ENCODE assay signal across 11 cellular contexts in genomic region chrY:20576460-20576859, GRCh38. TPM values are rescaled to one million over a fixed set of nuclear protein-coding genes. Genes with fewer than 3 reads are reported as not detected.
DNase-seq lines count a peak whose midpoint lies in the region; ATAC-seq and TF ChIP-seq lines count a peak whose summit lies in the region.
"Had no signal": no experiment of that assay in that cellular context is flagged by ENCODE, and none has a peak within 500 bp of the region (broad histone marks: within the 10 kb centered on the region; RNA-seq: fewer than 3 reads in every experiment).

No MANE protein-coding gene starts in this region.

- peak overlapping the region; percentile 91 for H3K4me3 ChIP-seq in naive thymus-derived CD4-positive, alpha-beta T cell (ENCODE audit: low read length)
- peak overlapping the region in 1 of 2 donors; percentile 60 for H3K4me3 ChIP-seq in left lung
- H3K4me3 ChIP-seq: PC-9 had no signal

- peak overlapping the region in 5 of 10 donors; percentile 88 to 98 (median 93) for H3K4me3 Mint-ChIP-seq in naive thymus-derived CD4-positive, alpha-beta T cell
- H3K4me3 Mint-ChIP-seq: H9 had no signal

- no peaks in the 10 kb centered on the region for H3K9me3 ChIP-seq in naive thymus-derived CD4-positive, alpha-beta T cell (ENCODE audit: control insufficient read depth in 2 of 3, low read length in 3 of 3)
- H3K9me3 ChIP-seq in left lung = no peaks in the 10 kb centered on the region
- H3K9me3 ChIP-seq: esophagus muscularis mucosa had no signal

- H3K27me3 ChIP-seq in naive thymus-derived CD4-positive, alpha-beta T cell (ENCODE audit: control insufficient read depth in 2 of 2, insufficient read depth in 2 of 2, low read length in 2 of 2) = no peaks in the 10 kb centered on the region
- no peaks in the 10 kb centered on the region for H3K27me3 ChIP-seq in left lung
- H3K27me3 ChIP-seq: esophagus muscularis mucosa had no signal

- H3K36me3 ChIP-seq in naive thymus-derived CD4-positive, alpha-beta T cell (ENCODE audit: control insufficient read depth in 2 of 3, insufficient read depth in 3 of 3, low read length in 3 of 3) = no peaks in the 10 kb centered on the region
- no peaks in the 10 kb centered on the region for H3K36me3 ChIP-seq in left lung

- DNase-seq in EH (ENCODE audit: low read depth) = peak; percentile 18
- DNase-seq in KBM-7 = peak; percentile 55
- peak; percentile 4 for DNase-seq in cerebellar cortex (ENCODE audit: low spot score)
- peak in 2 of 9 donors; percentile 9 to 17 for DNase-seq in naive thymus-derived CD4-positive, alpha-beta T cell
- no peak for DNase-seq in left lung
- DNase-seq in NCI-H446 treated with DMSO at 0.1 percent for 48 hours (lab: John Stamatoyannopoulos, UW) = no peak
- no peak for DNase-seq in hippocampal formation (lab: John Stamatoyannopoulos, UW)
- DNase-seq: H9, PC-9 had no signal

- peaks cover 0 to 13% (median 0%) of the 10 kb centered on the region in 5 donors for H3K36me3 Mint-ChIP-seq in naive thymus-derived CD4-positive, alpha-beta T cell

- intact Hi-C loops in naive thymus-derived CD4-positive, alpha-beta T cell (cut with micrococcal nuclease) = loop anchor here (1.0 to 10.0 kb wide), 15 partner anchors 17 to 1502 kb away; partner anchors contain the start of gene KDM5D (in 1 of the 2)
- intact Hi-C loops in left lung (cut with DNase I) = no loop called here

- peaks cover 0 to 43% (median 10%) of the 10 kb centered on the region in 7 donors for H3K4me1 Mint-ChIP-seq in naive thymus-derived CD4-positive, alpha-beta T cell
- H3K4me1 Mint-ChIP-seq: H9 had no signal

- no peaks in the 10 kb centered on the region for H3K27me3 Mint-ChIP-seq in naive thymus-derived CD4-positive, alpha-beta T cell

- ATAC-seq in naive thymus-derived CD4-positive, alpha-beta T cell = no peak
- ATAC-seq in left lung = no peak
- ATAC-seq in HG02885 (IDR thresholded peaks at IDR 0.05; ENCODE audit: poor library complexity, unreplicated experiment) = no peak

- peaks cover 0 to 7% (median 0%) of the 10 kb centered on the region in 11 donors for H3K9me3 Mint-ChIP-seq in naive thymus-derived CD4-positive, alpha-beta T cell
- H3K9me3 Mint-ChIP-seq: H9 had no signal

- POLR2A ChIA-PET in naive thymus-derived CD4-positive, alpha-beta T cell (lab: Charles Lee) = interaction anchor here (0.7 to 1.8 kb wide), 9 partner anchors 167 to 1009 kb away, joined by 3 to 9 read pairs (median 4); no protein-coding TSS in a partner anchor

- TF ChIP-seq CTCF in left lung (IDR thresholded peaks at IDR 0.05) = no peak

- H3K27ac ChIP-seq in naive thymus-derived CD4-positive, alpha-beta T cell (ENCODE audit: low read depth, low read length) = peak overlapping the region; percentile 87
- H3K27ac ChIP-seq in left lung = peak overlapping the region in 1 of 2 donors; percentile 90
- H3K27ac ChIP-seq: PC-9 had no signal

- in situ Hi-C loops in KBM-7 (cut with MboI; ENCODE audit: low pct_unique_long_range_greater_than_20kb, low sequenced_read_pairs) = no loop called here

- peak overlapping the region in 5 of 9 donors; percentile 97 to 99 (median 98) for H3K27ac Mint-ChIP-seq in naive thymus-derived CD4-positive, alpha-beta T cell
- H3K27ac Mint-ChIP-seq: H9 had no signal

- peaks cover 8 to 14% of the 10 kb centered on the region in 2 donors for H3K4me1 ChIP-seq in naive thymus-derived CD4-positive, alpha-beta T cell (ENCODE audit: control insufficient read depth in 2 of 2, insufficient read depth in 2 of 2, low read length in 2 of 2)
- H3K4me1 ChIP-seq in left lung = peaks cover 0 to 8% of the 10 kb centered on the region in 2 donors

- CTCF ChIA-PET in naive thymus-derived CD4-positive, alpha-beta T cell (lab: Charles Lee) = no interaction called here

RNA-seq across cellular contexts. Expression of gene EIF1AY, which starts 0.9 kb away (rescaled TPM):
- total RNA-seq in naive thymus-derived CD4-positive, alpha-beta T cell = 10 to 100 TPM; 17.0 to 71.6 (median 36.9) TPM
- polyA plus RNA-seq in naive thymus-derived CD4-positive, alpha-beta T cell = not detected
- total RNA-seq in left lung = 10 to 100 TPM in 1 of 2 donors, not detected in 1; 35.5 TPM
- total RNA-seq: H9, PC-9 had no signal

Comparison
In these comparisons a context has a peak if more than half of its experiments do, and no peak if none do; other contexts are left out.
1. DNase-seq: peak in EH (single experiment), KBM-7 (single experiment) and cerebellar cortex (single experiment); none in left lung (0 of 2), NCI-H446 treated with DMSO at 0.1 percent for 48 hours (single experiment) and hippocampal formation (0 of 2).
2. intact Hi-C loops: an anchor here in naive thymus-derived CD4-positive, alpha-beta T cell (1.0 to 10.0 kb wide); none called in left lung.